ENCODE assay signal across 8 cellular contexts in genomic region chr15:90320062-90320884, GRCh38. TPM values are rescaled to one million over a fixed set of nuclear protein-coding genes. Genes with fewer than 3 reads are reported as not detected.
A peak's percentile ranks its signal among the peaks of the same experiment; 100 is the strongest.
DNase-seq lines count a peak whose midpoint lies in the region; ATAC-seq, FAIRE-seq and TF ChIP-seq lines count a peak whose summit lies in the region.

No MANE protein-coding gene starts in this region.

- peak; percentile 97 for ATAC-seq in HG03135 (IDR thresholded peaks at IDR 0.05; ENCODE audit: unreplicated experiment)
- ATAC-seq in GM18505 (IDR thresholded peaks at IDR 0.05; ENCODE audit: unreplicated experiment), result no peak

- DNase-seq in NCI-H2227 treated with DMSO at 0.1 percent for 48 hours (lab: John Stamatoyannopoulos, UW), result peak; percentile 84
- peak; percentile 82 for DNase-seq in WERI-Rb-1
- DNase-seq in bronchial epithelial cell (ENCODE audit: low read depth), result peak; percentile 85
- peak; percentile 90 for DNase-seq in inferior parietal cortex (ENCODE audit: extremely low spot score)
- peak; percentile 91 for DNase-seq in spleen

- no peak for FAIRE-seq in bronchial epithelial cell (lab: Jason Lieb, UNC)

- intact Hi-C loops in spleen (cut with DNase I; ENCODE audit: low total_unique reads), result loop anchor here (2.0 kb wide), 1 partner anchor 163 kb away; no protein-coding TSS in a partner anchor

- TF ChIP-seq CTCF in GM12875 (IDR thresholded peaks at IDR 0.05; ENCODE audit: borderline replicate concordance, insufficient read depth, low read depth, low read length) (peak; percentile 98), WERI-Rb-1 (IDR thresholded peaks at IDR 0.05; ENCODE audit: low read depth, low read length) (peak; percentile 98), bronchial epithelial cell (IDR thresholded peaks at IDR 0.05; ENCODE audit: insufficient read depth, low read length, severe bottlenecking) (peak; percentile 97), spleen (IDR thresholded peaks at IDR 0.05 in 8 of 11, conservative IDR thresholded peaks at IDR 0.05 in 3 of 11) (peak; percentile 95 to 99 (median 97))

- 18 to 25% (median 22%) methylated on average over 17 of the region's 17 CpGs for WGBS in spleen, 5 donors

- H3K4me1 ChIP-seq in spleen, result peaks cover 0 to 11% (median 10%) of the 10 kb centered on the region in 6 donors

- TF ChIP-seq POLR2A in spleen (IDR thresholded peaks at IDR 0.05) (no peak), GM18505 (IDR thresholded peaks at IDR 0.05; ENCODE audit: borderline replicate concordance, extremely low read depth, insufficient read depth, insufficient read length) (no peak)

- H3K27me3 ChIP-seq in WERI-Rb-1 (ENCODE audit: insufficient read depth, low read depth, severe bottlenecking) (no peaks in the 10 kb centered on the region), bronchial epithelial cell (ENCODE audit: control insufficient read depth, insufficient read depth, low read length) (no peaks in the 10 kb centered on the region), spleen (replicated peaks in 1 of 7) (no peaks in the 10 kb centered on the region)

- no peaks in the 10 kb centered on the region for H3K36me3 ChIP-seq in WERI-Rb-1
- H3K36me3 ChIP-seq in bronchial epithelial cell (ENCODE audit: control insufficient read depth, insufficient read depth, low read length), result no peaks in the 10 kb centered on the region
- H3K36me3 ChIP-seq in spleen, result no peaks in the 10 kb centered on the region

- H3K9me3 ChIP-seq in WERI-Rb-1 (ENCODE audit: severe bottlenecking) (no peaks in the 10 kb centered on the region), spleen (no peaks in the 10 kb centered on the region)

- no peak overlapping the region for H3K27ac ChIP-seq in WERI-Rb-1
- H3K27ac ChIP-seq in spleen, result peak overlapping the region in 1 of 8 donors; percentile 42

- H3K4me3 ChIP-seq in GM12875 (ENCODE audit: low read depth, low read length) (no peak overlapping the region), WERI-Rb-1 (ENCODE audit: low read depth, low read length) (no peak overlapping the region), bronchial epithelial cell (ENCODE audit: low read depth, low read length) (no peak overlapping the region), spleen (no peak overlapping the region)

RNA-seq across cellular contexts. Expression of gene ZNF774, which starts 31.8 kb away (rescaled TPM):
- total RNA-seq in bronchial epithelial cell, result 3.3 and 4.2 TPM in 2 replicates
- 1 to 10 TPM in 6 of 7 donors, under 1 TPM in 1; 0.77 to 4.2 (median 1.8) TPM for total RNA-seq in spleen
- under 1 TPM; 0.17 to 0.29 (median 0.20) TPM for polyA plus RNA-seq in spleen

RNA-seq across cellular contexts. Expression of gene NGRN, which starts 54.8 kb away (rescaled TPM):
- total RNA-seq in bronchial epithelial cell, result 99.1 and 114 TPM in 2 replicates
- 10 to 100 TPM; 45.3 to 52.6 (median 46.8) TPM for total RNA-seq in spleen
- 10 to 100 TPM; 27.2 to 53.2 (median 38.0) TPM for polyA plus RNA-seq in spleen
